ENCODE assay signal across 1 cellular context in genomic region chr1:63403386-63403785, GRCh38.
TF ChIP-seq lines count a peak whose summit lies in the region.

No MANE protein-coding gene starts in this region.

TF ChIP-seq in K562, 482 proteins besides CTCF, POLR2A, EP300 and RAD21 (continued from another document):
- TF ChIP-seq ARID3A (IDR thresholded peaks at IDR 0.05; ENCODE audit: borderline replicate concordance, low read depth, low read length) (0 out of 2 replicates have a peak, but pooled peaks have one; percentile 42), CCNT2 (IDR thresholded peaks at IDR 0.05; ENCODE audit: borderline replicate concordance, extremely low read depth, insufficient read length, low read depth, low read length) (peak; percentile 17), ZNF24 (IDR thresholded peaks at IDR 0.05) (no peak), CEBPB (tag; IDR thresholded peaks at IDR 0.05) (peak; percentile 74), ZNF316 (IDR thresholded peaks at IDR 0.05) (peak; percentile 91), SMARCE1 (IDR thresholded peaks at IDR 0.05) (peak; percentile 65; the same call in 1 of the 2 replicates), C11orf30 (IDR thresholded peaks at IDR 0.05; ENCODE audit: low read depth) (peak; percentile 92), PRDM10 (IDR thresholded peaks at IDR 0.05; ENCODE audit: partially characterized antibody) (peak; percentile 50), STAT5B (CRISPR knock-in tag; IDR thresholded peaks at IDR 0.05) (no peak), MAFG (tag; conservative IDR thresholded peaks at IDR 0.05) (peak; percentile 80), ATF3 (IDR thresholded peaks at IDR 0.05) (peak; percentile 82), ATF3 (CRISPR knock-in tag; conservative IDR thresholded peaks at IDR 0.05) (no peak), STAT5A (IDR thresholded peaks at IDR 0.05; ENCODE audit: borderline replicate concordance, low read length) (peak; percentile 13; the same call in 1 of the 2 replicates), FOSL1 (tag; conservative IDR thresholded peaks at IDR 0.05) (0 out of 2 replicates have a peak, but pooled peaks have one; percentile 30), ZNF431 (CRISPR knock-in tag; IDR thresholded peaks at IDR 0.05) (no peak), POLR2H (tag; IDR thresholded peaks at IDR 0.05; ENCODE audit: low read depth) (no peak), SLC30A9 (CRISPR knock-in tag; IDR thresholded peaks at IDR 0.05) (no peak), MAFK (IDR thresholded peaks at IDR 0.05; ENCODE audit: low read length) (peak; percentile 78), SOX6 (IDR thresholded peaks at IDR 0.05) (peak; percentile 81; the same call in 1 of the 2 replicates), MAFF (IDR thresholded peaks at IDR 0.05; ENCODE audit: low read length) (peak; percentile 89), ARID1B (IDR thresholded peaks at IDR 0.05) (peak; percentile 68), ATF7 (IDR thresholded peaks at IDR 0.05) (peak; percentile 50; the same call in 1 of the 2 replicates), PKNOX1 (IDR thresholded peaks at IDR 0.05) (peak; percentile 44; the same call in 1 of the 2 replicates), RNF2 (IDR thresholded peaks at IDR 0.05) (peak; percentile 30; the same call in 1 of the 2 replicates), FOXA1 (IDR thresholded peaks at IDR 0.05; ENCODE audit: borderline replicate concordance) (0 out of 2 replicates have a peak, but pooled peaks have one; percentile 35), ZNF280B (CRISPR knock-in tag; IDR thresholded peaks at IDR 0.05) (no peak), SRSF7 (optimal IDR thresholded peaks at IDR 0.05; ENCODE audit: low read depth, low read length) (no peak), CTBP1 (IDR thresholded peaks at IDR 0.05; ENCODE audit: borderline replicate concordance) (peak; percentile 54; the same call in 1 of the 2 replicates), CBFA2T3 (IDR thresholded peaks at IDR 0.05) (peak; percentile 7; the same call in 1 of the 2 replicates), ZNF3 (CRISPR knock-in tag; IDR thresholded peaks at IDR 0.05) (no peak), FOXA3 (CRISPR knock-in tag; conservative IDR thresholded peaks at IDR 0.05 in 1 of 2, IDR thresholded peaks at IDR 0.05 in 1 of 2) (peak; percentile 81 to 97), TCF3 (CRISPR knock-in tag; IDR thresholded peaks at IDR 0.05) (0 out of 2 replicates have a peak, but pooled peaks have one; percentile 35), MEIS2 (IDR thresholded peaks at IDR 0.05; ENCODE audit: partially characterized antibody) (peak; percentile 53), SMARCA4 (IDR thresholded peaks at IDR 0.05) (peak; percentile 42; the same call in 1 of the 2 replicates)
